In genomic region chr12:546265-546919, GRCh38 we compare ENCODE assay signal across 10 cellular contexts.
DNase-seq lines count a peak whose midpoint lies in the region; ATAC-seq and TF ChIP-seq lines count a peak whose summit lies in the region.
"Had no signal": no experiment of that assay in that cellular context is flagged by ENCODE, and none has a peak within 500 bp of the region (broad histone marks: within the 10 kb centered on the region; RNA-seq: fewer than 3 reads in every experiment).

No MANE protein-coding gene starts in this region.

- no peak overlapping the region for H3K27ac Mint-ChIP-seq in WTC11
- H3K27ac Mint-ChIP-seq in natural killer cell treated with Interleukin-12 subunit alpha and Interleukin-12 subunit beta and Interleukin-15 and Interleukin-18, amount 100 ng/mL, for 72 hours, result peak overlapping the region in 1 of 2 donors; percentile 83
- H3K27ac Mint-ChIP-seq in CD4-positive, alpha-beta T cell, result no peak overlapping the region

- peak overlapping the region; percentile 61 for H3K4me3 Mint-ChIP-seq in WTC11
- H3K4me3 Mint-ChIP-seq in natural killer cell treated with Interleukin-12 subunit alpha and Interleukin-12 subunit beta and Interleukin-15 and Interleukin-18, amount 100 ng/mL, for 72 hours, result peak overlapping the region; percentile 7
- no peak overlapping the region for H3K4me3 Mint-ChIP-seq in CD4-positive, alpha-beta T cell

- H3K4me1 ChIP-seq in Loucy (ENCODE audit: insufficient read depth, low read length, poor library complexity, severe bottlenecking), result peaks cover 17% of the 10 kb centered on the region

- DNase-seq in Daoy (ENCODE audit: low read depth) (peak; percentile 35), WTC11 (ENCODE audit: low spot score) (no peak), germinal center (ENCODE audit: low spot score) (no peak), NCI-H2107 treated with DMSO at 0.1 percent for 48 hours (lab: John Stamatoyannopoulos, UW; ENCODE audit: unreplicated experiment) (no peak), H4 (ENCODE audit: low spot score) (no peak)
- DNase-seq in natural killer cell treated with Interleukin-12 subunit alpha and Interleukin-12 subunit beta and Interleukin-15 and Interleukin-18, amount 100 ng/mL, for 72 hours (ENCODE audit: low spot score), result no peak
- no peak for DNase-seq in CD4-positive, alpha-beta T cell

- no peak overlapping the region for H3K9ac ChIP-seq in Loucy (ENCODE audit: low read depth, low read length, poor library complexity, severe bottlenecking)

- peak overlapping the region; percentile 40 for H3K4me2 ChIP-seq in Loucy (ENCODE audit: low read depth, low read length, poor library complexity, severe bottlenecking)
- H3K4me2 ChIP-seq: PC-9 had no signal

- H3K9me2 ChIP-seq in Loucy (replicated peaks; ENCODE audit: low read depth, low read length), result no peaks in the 10 kb centered on the region

- no peaks in the 10 kb centered on the region for H3K9me3 Mint-ChIP-seq in WTC11
- no peaks in the 10 kb centered on the region for H3K9me3 Mint-ChIP-seq in natural killer cell treated with Interleukin-12 subunit alpha and Interleukin-12 subunit beta and Interleukin-15 and Interleukin-18, amount 100 ng/mL, for 72 hours
- H3K9me3 Mint-ChIP-seq in CD4-positive, alpha-beta T cell, result no peaks in the 10 kb centered on the region

- H3K27ac ChIP-seq in CD4-positive, alpha-beta T cell (ENCODE audit: low read depth, low read length), result no peak overlapping the region
- H3K27ac ChIP-seq: C4-2B, PC-9 had no signal

- peaks cover 9% of the 10 kb centered on the region for H3K4me1 Mint-ChIP-seq in WTC11
- peaks cover 18 to 19% of the 10 kb centered on the region in 2 donors for H3K4me1 Mint-ChIP-seq in natural killer cell treated with Interleukin-12 subunit alpha and Interleukin-12 subunit beta and Interleukin-15 and Interleukin-18, amount 100 ng/mL, for 72 hours (ENCODE audit: low read depth in 2 of 2)
- H3K4me1 Mint-ChIP-seq in CD4-positive, alpha-beta T cell (ENCODE audit: low read depth), result peaks cover 42% of the 10 kb centered on the region

- no peak for ATAC-seq in WTC11
- ATAC-seq in natural killer cell treated with Interleukin-12 subunit alpha and Interleukin-12 subunit beta and Interleukin-15 and Interleukin-18, amount 100 ng/mL, for 72 hours, result no peak
- ATAC-seq in CD4-positive, alpha-beta T cell (ENCODE audit: poor library complexity), result no peak

- POLR2A ChIA-PET in WTC11 (lab: Charles Lee), result no interaction called here
- POLR2A ChIA-PET in CD4-positive, alpha-beta T cell (lab: Charles Lee), result interaction anchor here (0.6 kb wide), 1 partner anchor 409 kb away, joined by 3 read pairs; no protein-coding TSS in a partner anchor

- no peaks in the 10 kb centered on the region for H3K36me3 ChIP-seq in Loucy (ENCODE audit: insufficient read depth, low read length)

- H3K79me2 ChIP-seq in Loucy (ENCODE audit: insufficient read depth, low read length), result no peaks in the 10 kb centered on the region

- intact Hi-C loops in CD4-positive, alpha-beta T cell (cut with DNase I, micrococcal nuclease), result loop anchor here (2.0 kb wide), 2 partner anchors 88 to 92 kb away; partner anchors contain the start of gene B4GALNT3 (in 1 of the 2)

- no peak overlapping the region for H3K4me3 ChIP-seq in Loucy (ENCODE audit: low read length, poor library complexity, severe bottlenecking)
- H3K4me3 ChIP-seq: PC-9 had no signal

- H3K27me3 Mint-ChIP-seq in WTC11 (ENCODE audit: low read depth), result no peaks in the 10 kb centered on the region
- H3K27me3 Mint-ChIP-seq in natural killer cell treated with Interleukin-12 subunit alpha and Interleukin-12 subunit beta and Interleukin-15 and Interleukin-18, amount 100 ng/mL, for 72 hours, result peaks cover 4 to 8% of the 10 kb centered on the region in 2 donors
- H3K27me3 Mint-ChIP-seq in CD4-positive, alpha-beta T cell, result peaks cover 12% of the 10 kb centered on the region

- TF ChIP-seq CTCF in Loucy (conservative IDR thresholded peaks at IDR 0.05; ENCODE audit: low read length) (no peak), WTC11 (IDR thresholded peaks at IDR 0.05) (no peak)
- no peak for TF ChIP-seq CTCF in CD4-positive, alpha-beta T cell (IDR thresholded peaks at IDR 0.05)

- H2AFZ ChIP-seq in Loucy (ENCODE audit: low read length), result peak overlapping the region; percentile 63; the same call in 1 of the 2 replicates
- H2AFZ ChIP-seq: PC-9 had no signal

- no peaks in the 10 kb centered on the region for H3K9me3 ChIP-seq in Loucy (ENCODE audit: insufficient read depth, low read depth, low read length)
- H3K9me3 ChIP-seq in CD4-positive, alpha-beta T cell (ENCODE audit: control insufficient read depth, low read length), result no peaks in the 10 kb centered on the region

- H3K27me3 ChIP-seq in Loucy (ENCODE audit: insufficient read depth, low read length, poor library complexity, severe bottlenecking), result no peaks in the 10 kb centered on the region
- H3K27me3 ChIP-seq in CD4-positive, alpha-beta T cell (ENCODE audit: control insufficient read depth, insufficient read depth, low read length), result peaks cover 8% of the 10 kb centered on the region

- H3F3A ChIP-seq in Loucy (ENCODE audit: low read depth), result no peaks in the 10 kb centered on the region

- CTCF ChIA-PET in WTC11 (lab: Charles Lee), result interaction anchor here (0.7 to 3.5 kb wide), 11 partner anchors 10 to 205 kb away, joined by 3 to 24 read pairs (median 5); no protein-coding TSS in a partner anchor
- CTCF ChIA-PET in CD4-positive, alpha-beta T cell (lab: Charles Lee), result interaction anchor here (0.7 to 3.0 kb wide), 4 partner anchors 30 to 274 kb away, joined by 3 to 16 read pairs (median 7); no protein-coding TSS in a partner anchor

- no peaks in the 10 kb centered on the region for H4K20me1 ChIP-seq in Loucy (ENCODE audit: insufficient read depth, low read length, poor library complexity, severe bottlenecking)

- peaks cover 3% of the 10 kb centered on the region; the same call in 1 of the 2 replicates for H3K36me3 Mint-ChIP-seq in WTC11
- no peaks in the 10 kb centered on the region for H3K36me3 Mint-ChIP-seq in natural killer cell treated with Interleukin-12 subunit alpha and Interleukin-12 subunit beta and Interleukin-15 and Interleukin-18, amount 100 ng/mL, for 72 hours
- no peaks in the 10 kb centered on the region for H3K36me3 Mint-ChIP-seq in CD4-positive, alpha-beta T cell (ENCODE audit: low read depth)

TF ChIP-seq in WTC11, 78 proteins besides CTCF, POLR2A, EP300 and RAD21:
- TF ChIP-seq MXD4 (CRISPR knock-in tag; IDR thresholded peaks at IDR 0.05; ENCODE audit: borderline replicate concordance), result no peak
- no peak for TF ChIP-seq ZNF532 (CRISPR knock-in tag; IDR thresholded peaks at IDR 0.05; ENCODE audit: borderline replicate concordance)
